In genomic region chr17:70171159-70171558, GRCh38 we compare ENCODE assay signal across 12 cellular contexts. TPM values are rescaled to one million over a fixed set of nuclear protein-coding genes. Genes with fewer than 3 reads are reported as not detected.
DNase-seq lines count a peak whose midpoint lies in the region; FAIRE-seq and TF ChIP-seq lines count a peak whose summit lies in the region.
"Had no signal": no experiment of that assay in that cellular context is flagged by ENCODE, and none has a peak within 500 bp of the region (broad histone marks: within the 10 kb centered on the region; RNA-seq: fewer than 3 reads in every experiment).

No MANE protein-coding gene starts in this region.

- no peak overlapping the region for H2BK5ac ChIP-seq in mesendoderm (ENCODE audit: low read length)

- H3K27me3 ChIP-seq in breast epithelium (peaks cover 0 to 34% of the 10 kb centered on the region in 2 donors), mammary epithelial cell (ENCODE audit: insufficient read depth, low read length) (no peaks in the 10 kb centered on the region), mesendoderm (ENCODE audit: insufficient read depth, low read length, poor library complexity) (peaks cover 6% of the 10 kb centered on the region)
- H3K27me3 ChIP-seq: thyroid gland had no signal

- WGBS in mammary epithelial cell (ENCODE audit: low coverage, missing lambda C conversion rate): 71% methylated on average over 5 of the region's 5 CpGs
- no CpG with 5 or more reads among the region's 5 CpGs for WGBS in mesendoderm (ENCODE audit: extremely low coverage, insufficient coverage, low lambda C conversion rate)

- no peak overlapping the region for H3K18ac ChIP-seq in mesendoderm (ENCODE audit: low read length)

- peaks cover 29% of the 10 kb centered on the region for H3K4me1 Mint-ChIP-seq in type B pancreatic cell (ENCODE audit: unreplicated experiment)

- no peaks in the 10 kb centered on the region for H3K4me1 ChIP-seq in breast epithelium
- peaks cover 31% of the 10 kb centered on the region for H3K4me1 ChIP-seq in mammary epithelial cell (ENCODE audit: insufficient read depth, low read length)
- no peaks in the 10 kb centered on the region for H3K4me1 ChIP-seq in mesendoderm (ENCODE audit: control insufficient read depth, low read depth, low read length)
- H3K4me1 ChIP-seq: thyroid gland had no signal

- peak overlapping the region in 2 of 3 donors; percentile 65 to 82 for H3K4me3 ChIP-seq in breast epithelium
- no peak overlapping the region for H3K4me3 ChIP-seq in mammary epithelial cell (replicated peaks in 1 of 3; ENCODE audit: insufficient read depth in 1 of 3, low read depth in 2 of 3, low read length in 3 of 3)
- H3K4me3 ChIP-seq in mesendoderm (ENCODE audit: low read length): no peak overlapping the region
- H3K4me3 ChIP-seq: thyroid gland had no signal

- in situ Hi-C loops in mammary epithelial cell (cut with MboI; ENCODE audit: low sequenced_read_pairs in 2 of 2): no loop called here

- dilution Hi-C loops in mammary epithelial cell (cut with HindIII; ENCODE audit: low sequenced_read_pairs): no loop called here

- intact Hi-C loops in breast epithelium (cut with DNase I; ENCODE audit: low total_unique reads) (no loop called here), mammary epithelial cell (cut with micrococcal nuclease) (no loop called here)

- no peak for DNase-seq in breast epithelium (ENCODE audit: low spot score in 2 of 2)
- no peak for DNase-seq in mammary epithelial cell
- DNase-seq in astrocyte of the hippocampus (ENCODE audit: low read depth, low spot score): peak; percentile 31
- DNase-seq in mesendoderm: peak; percentile 2
- no peak for DNase-seq in type B pancreatic cell (ENCODE audit: extremely low spot score, unreplicated experiment)
- DNase-seq in D721Med (ENCODE audit: insufficient read length, low spot score): no peak
- DNase-seq in DMS53 (lab: John Stamatoyannopoulos, UW): no peak
- no peak for DNase-seq in SIG-M5 treated with dmso at 0.1 percent for 504 hours (lab: John Stamatoyannopoulos, UW; ENCODE audit: unreplicated experiment)
- DNase-seq: thyroid gland had no signal

- no peaks in the 10 kb centered on the region for H3K9me3 Mint-ChIP-seq in type B pancreatic cell
- H3K9me3 Mint-ChIP-seq: activated naive CD4-positive, alpha-beta T cell treated with anti-CD3 and anti-CD28 coated beads, Interleukin-2, amount 50 U/mL, for 24 hours had no signal

- H2BK120ac ChIP-seq in mesendoderm (ENCODE audit: low read depth, low read length): no peak overlapping the region

- no TSS peak for BruUV-seq in mammary epithelial cell (replicated peaks; lab: Mats Ljungman, UMichigan)

- H3K79me2 ChIP-seq in mammary epithelial cell (ENCODE audit: insufficient read depth, low read length) (no peaks in the 10 kb centered on the region), mesendoderm (ENCODE audit: control insufficient read depth, insufficient read depth, low read length) (no peaks in the 10 kb centered on the region)

- peaks cover 7% of the 10 kb centered on the region for H3K36me3 Mint-ChIP-seq in type B pancreatic cell
- H3K36me3 Mint-ChIP-seq: activated naive CD4-positive, alpha-beta T cell treated with anti-CD3 and anti-CD28 coated beads, Interleukin-2, amount 50 U/mL, for 24 hours; memory B cell had no signal

- peaks cover 16% of the 10 kb centered on the region for H3K27me3 Mint-ChIP-seq in type B pancreatic cell

- H3K27ac Mint-ChIP-seq in type B pancreatic cell: no peak overlapping the region
- H3K27ac Mint-ChIP-seq: activated naive CD4-positive, alpha-beta T cell treated with anti-CD3 and anti-CD28 coated beads, Interleukin-2, amount 50 U/mL, for 24 hours; memory B cell had no signal

- H4K5ac ChIP-seq in mesendoderm (ENCODE audit: low read length): no peak overlapping the region

- no peak overlapping the region for H3K56ac ChIP-seq in mesendoderm (ENCODE audit: low read length)

- H3K36me3 ChIP-seq in breast epithelium: no peaks in the 10 kb centered on the region
- no peaks in the 10 kb centered on the region for H3K36me3 ChIP-seq in mammary epithelial cell (ENCODE audit: insufficient read depth, low read length)
- no peaks in the 10 kb centered on the region for H3K36me3 ChIP-seq in mesendoderm (ENCODE audit: control insufficient read depth, insufficient read depth, low read length)
- H3K36me3 ChIP-seq: thyroid gland had no signal

- no peak for FAIRE-seq in D721Med (lab: Jason Lieb, UNC)
- FAIRE-seq: colon had no signal

- H3K4me2 ChIP-seq in mammary epithelial cell (ENCODE audit: insufficient read depth, low read depth, low read length) (no peak overlapping the region), mesendoderm (ENCODE audit: low read length) (no peak overlapping the region)

- peak overlapping the region; percentile 93 for H3K4me3 Mint-ChIP-seq in type B pancreatic cell
- H3K4me3 Mint-ChIP-seq: activated naive CD4-positive, alpha-beta T cell treated with anti-CD3 and anti-CD28 coated beads, Interleukin-2, amount 50 U/mL, for 24 hours; memory B cell had no signal

- H2AK5ac ChIP-seq in mesendoderm (ENCODE audit: low read length): no peak overlapping the region

- no peak overlapping the region for H3K27ac ChIP-seq in breast epithelium
- no peak overlapping the region for H3K27ac ChIP-seq in mammary epithelial cell (ENCODE audit: insufficient read depth, low read depth, low read length)
- H3K27ac ChIP-seq in mesendoderm (ENCODE audit: low read depth, low read length): no peak overlapping the region
- H3K27ac ChIP-seq: thyroid gland had no signal

- H3K23ac ChIP-seq in mesendoderm (ENCODE audit: low read length): no peak overlapping the region

- TF ChIP-seq CTCF in breast epithelium (IDR thresholded peaks at IDR 0.05): no peak
- no peak for TF ChIP-seq CTCF in mammary epithelial cell (conservative IDR thresholded peaks at IDR 0.05 in 1 of 2, IDR thresholded peaks at IDR 0.05 in 1 of 2; ENCODE audit: extremely low read depth in 1 of 2, insufficient read depth in 1 of 2, low read depth in 1 of 2, low read length in 2 of 2)
- TF ChIP-seq CTCF in type B pancreatic cell (conservative IDR thresholded peaks at IDR 0.05): no peak
- TF ChIP-seq CTCF in D721Med (IDR thresholded peaks at IDR 0.05; ENCODE audit: insufficient read depth, missing control alignments): no peak

- TF ChIP-seq POLR2A in breast epithelium (IDR thresholded peaks at IDR 0.05): no peak

- no peaks in the 10 kb centered on the region for H3K79me1 ChIP-seq in mesendoderm (ENCODE audit: low read length)

- no peak overlapping the region for H2AFZ ChIP-seq in mammary epithelial cell (ENCODE audit: low read depth, low read length)

- H3K4ac ChIP-seq in mesendoderm (ENCODE audit: low read depth, low read length): no peak overlapping the region

- H3K9me3 ChIP-seq in breast epithelium (no peaks in the 10 kb centered on the region), mammary epithelial cell (replicated peaks; ENCODE audit: insufficient read depth, low read length) (no peaks in the 10 kb centered on the region)
- H3K9me3 ChIP-seq: thyroid gland had no signal

- CTCF ChIA-PET in mammary epithelial cell (lab: Charles Lee; ENCODE audit: low non-redundant PET): no interaction called here

- no peak overlapping the region for H4K8ac ChIP-seq in mesendoderm (ENCODE audit: low read depth, low read length)

- no peak overlapping the region for H2BK15ac ChIP-seq in mesendoderm (replicated peaks; ENCODE audit: low read depth)

- no peak overlapping the region for H3K9ac ChIP-seq in mammary epithelial cell (ENCODE audit: insufficient read depth, low read length)
- no peak overlapping the region for H3K9ac ChIP-seq in mesendoderm (ENCODE audit: low read length)

- no peaks in the 10 kb centered on the region for H4K20me1 ChIP-seq in mammary epithelial cell (ENCODE audit: insufficient read depth, low read length)

RNA-seq across cellular contexts. Expression of gene KCNJ2, which starts 1.8 kb away (rescaled TPM):
- total RNA-seq in breast epithelium (1 to 10 TPM; 2.4 to 8.8 (median 6.6) TPM), mammary epithelial cell (1 to 10 TPM in 1 of 2 donors, under 1 TPM in 1; 0.26 to 4.3 TPM), type B pancreatic cell (ENCODE audit: low replicate concordance) (7.5 and 8.6 TPM in 2 replicates)
- 0.24 TPM for polyA plus RNA-seq in mammary epithelial cell
- polyA minus RNA-seq in mammary epithelial cell: not detected
- 0.29 TPM for polyA plus RNA-seq in mesendoderm (2013, experiment 1 of 2)
- 0.22 TPM for polyA plus RNA-seq in mesendoderm (2013, experiment 2 of 2)

Comparison
In these comparisons a context has a peak if more than half of its experiments do, and no peak if none do; other contexts are left out.
1. H3K4me3 ChIP-seq: peak in breast epithelium (2 of 3); none in mammary epithelial cell (0 of 3) and mesendoderm (single experiment).
2. DNase-seq: peak in astrocyte of the hippocampus (single experiment) and mesendoderm (single experiment); none in breast epithelium (0 of 2), mammary epithelial cell (single experiment), type B pancreatic cell (single experiment), D721Med (single experiment), DMS53 (single experiment) and SIG-M5 treated with dmso at 0.1 percent for 504 hours (single experiment).